Comparison of ENCODE assay signal across 9 cellular contexts in the genomic region with DNA sequence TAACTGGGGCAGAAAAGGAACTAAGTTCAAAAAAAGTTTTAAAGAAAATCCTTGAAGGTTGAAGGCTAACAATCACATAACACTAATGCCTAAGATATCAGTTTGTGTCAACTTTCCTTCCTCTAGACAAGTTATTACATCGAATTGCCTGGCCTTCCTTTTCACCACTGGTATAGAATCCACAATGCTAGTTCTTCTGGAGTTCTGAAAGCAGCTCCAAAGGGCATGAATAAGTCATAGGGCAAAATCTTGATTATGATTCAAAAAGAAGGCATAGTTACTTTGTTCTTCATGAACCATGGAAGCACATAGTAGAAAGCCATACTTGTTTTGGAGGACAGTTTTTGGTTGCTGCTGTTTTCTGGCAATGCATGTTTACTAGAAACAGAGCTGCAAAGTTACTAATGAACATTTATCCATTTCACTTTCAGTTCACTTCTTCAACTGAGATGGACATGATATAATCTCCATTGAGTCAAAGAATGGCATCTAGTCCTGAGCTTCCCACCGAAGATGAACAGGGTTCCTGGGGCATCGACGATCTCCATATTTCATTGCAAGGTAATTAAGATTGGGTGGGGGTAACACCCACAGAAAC. TPM values are rescaled to one million over a fixed set of nuclear protein-coding genes. Genes with fewer than 3 reads are reported as not detected.
DNase-seq lines count a peak whose midpoint lies in the region; ATAC-seq and TF ChIP-seq lines count a peak whose summit lies in the region.
"Had no signal": no experiment of that assay in that cellular context is flagged by ENCODE, and none has a peak within 500 bp of the region (broad histone marks: within the 10 kb centered on the region; RNA-seq: fewer than 3 reads in every experiment).

No MANE protein-coding gene starts in this region.

- H3K9me3 Mint-ChIP-seq in Calu3 (ENCODE audit: low read depth, unreplicated experiment) = peaks cover 7% of the 10 kb centered on the region
- H3K9me3 Mint-ChIP-seq in osteocyte (ENCODE audit: unreplicated experiment) = peaks cover 10% of the 10 kb centered on the region
- peaks cover 22% of the 10 kb centered on the region for H3K9me3 Mint-ChIP-seq in mesothelial cell of epicardium

- no peak overlapping the region for H3K27ac ChIP-seq in effector memory CD4-positive, alpha-beta T cell (ENCODE audit: insufficient read depth, low read length, poor library complexity, severe bottlenecking)

- peaks cover 8% of the 10 kb centered on the region for H3K4me1 ChIP-seq in effector memory CD4-positive, alpha-beta T cell (ENCODE audit: control insufficient read depth, insufficient read depth, low read length, poor library complexity, severe bottlenecking)

- H3K36me3 Mint-ChIP-seq in Calu3 (ENCODE audit: insufficient read depth, unreplicated experiment) (peaks cover 10% of the 10 kb centered on the region), osteocyte (ENCODE audit: unreplicated experiment) (peaks cover 5% of the 10 kb centered on the region), mesothelial cell of epicardium (peaks cover 14% of the 10 kb centered on the region)

- no peaks in the 10 kb centered on the region for H3K36me3 ChIP-seq in effector memory CD4-positive, alpha-beta T cell (ENCODE audit: control insufficient read depth, insufficient read depth, low read length)

- intact Hi-C loops in Calu3 (cut with micrococcal nuclease; ENCODE audit: unreplicated experiment) = no loop called here

- H3K27ac Mint-ChIP-seq in Calu3 (ENCODE audit: unreplicated experiment) (no peak overlapping the region), osteocyte (ENCODE audit: unreplicated experiment) (peak overlapping the region; percentile 58), mesothelial cell of epicardium (no peak overlapping the region)

- DNase-seq in Calu3 (no peak), OCI-M1 (lab: John Stamatoyannopoulos, UW) (peak; percentile 1), osteocyte (ENCODE audit: extremely low spot score, unreplicated experiment) (no peak), mesothelial cell of epicardium (ENCODE audit: low spot score in 2 of 2, unreplicated experiment in 2 of 2) (no peak), DMS153 (lab: John Stamatoyannopoulos, UW) (no peak)
- DNase-seq in effector memory CD4-positive, alpha-beta T cell = no peak
- DNase-seq: NCI-H510A treated with DMSO at 0.1 percent for 48 hours had no signal

- CTCF ChIA-PET in Calu3 (lab: Charles Lee) = interaction anchor here (0.5 to 1.3 kb wide), 3 partner anchors 9 to 699 kb away, joined by 3 to 5 read pairs (median 4); no protein-coding TSS in a partner anchor

- TF ChIP-seq CTCF in Calu3 (IDR thresholded peaks at IDR 0.05; ENCODE audit: unreplicated experiment) (no peak), osteocyte (IDR thresholded peaks at IDR 0.05) (no peak), mesothelial cell of epicardium (IDR thresholded peaks at IDR 0.05; ENCODE audit: unreplicated experiment) (no peak)

- no peaks in the 10 kb centered on the region for H3K9me3 ChIP-seq in effector memory CD4-positive, alpha-beta T cell (ENCODE audit: control insufficient read depth, low read length)

- H3K4me1 Mint-ChIP-seq in Calu3 (ENCODE audit: low read depth, unreplicated experiment) = peaks cover 43% of the 10 kb centered on the region
- H3K4me1 Mint-ChIP-seq in osteocyte (ENCODE audit: unreplicated experiment) = peaks cover 37% of the 10 kb centered on the region
- H3K4me1 Mint-ChIP-seq in mesothelial cell of epicardium = peaks cover 21% of the 10 kb centered on the region

- BruUV-seq in Calu3 (replicated peaks; lab: Mats Ljungman, UMichigan) = no TSS peak

- H3K4me3 Mint-ChIP-seq in Calu3 (ENCODE audit: low read depth, unreplicated experiment) (peak overlapping the region; percentile 36), osteocyte (ENCODE audit: unreplicated experiment) (peak overlapping the region; percentile 50), mesothelial cell of epicardium (no peak overlapping the region)

- H3K4me3 ChIP-seq in effector memory CD4-positive, alpha-beta T cell (ENCODE audit: insufficient read depth, low read depth, low read length, poor library complexity, severe bottlenecking) = peak overlapping the region; percentile 0

- ATAC-seq in HG02981 (IDR thresholded peaks at IDR 0.05; ENCODE audit: unreplicated experiment) (no peak), HG03097 (IDR thresholded peaks at IDR 0.05; ENCODE audit: low FRiP score, unreplicated experiment) (no peak)

- no peaks in the 10 kb centered on the region for H3K27me3 ChIP-seq in effector memory CD4-positive, alpha-beta T cell (replicated peaks; ENCODE audit: control insufficient read depth, insufficient read depth, low read length, poor library complexity, severe bottlenecking)

- H3K27me3 Mint-ChIP-seq in Calu3 (ENCODE audit: unreplicated experiment) (no peaks in the 10 kb centered on the region), osteocyte (ENCODE audit: unreplicated experiment) (no peaks in the 10 kb centered on the region), mesothelial cell of epicardium (ENCODE audit: low read depth) (no peaks in the 10 kb centered on the region)

RNA-seq across cellular contexts. Expression of a gene that starts 56.0 kb away (rescaled TPM):
- total RNA-seq in Calu3 (2022) (142 and 171 TPM in 2 replicates), osteocyte (28.4 and 31.9 TPM in 2 replicates), mesothelial cell of epicardium (84.6 to 87.1 TPM (median 85.3 TPM) in 3 replicates)
